8 cellular contexts compared by ENCODE assay signal in genomic region chr16:5490499-5490898, GRCh38.
DNase-seq lines count a peak whose midpoint lies in the region; ATAC-seq lines count a peak whose summit lies in the region.

No MANE protein-coding gene starts in this region.

- no peak overlapping the region for H3K27ac Mint-ChIP-seq in activated naive CD8-positive, alpha-beta T cell treated with anti-CD3 and anti-CD28 coated beads, Interleukin-2, amount 50 U/mL, for 24 hours
- H3K27ac Mint-ChIP-seq in activated T-helper 1 cell treated with anti-CD3 and anti-CD28 coated beads, Interleukin-12 subunit alpha, Interleukin-12 subunit beta, Interleukin-2, Interleukin-4 antibody, amounts not matched to agents 30 ng/mL and 10 ng/mL and 1 ng/mL, durations not matched to agents 14 hours and 24 hours and 36 hours, result no peak overlapping the region

- H3K4me3 Mint-ChIP-seq in activated naive CD8-positive, alpha-beta T cell treated with anti-CD3 and anti-CD28 coated beads, Interleukin-2, amount 50 U/mL, for 24 hours, result no peak overlapping the region
- H3K4me3 Mint-ChIP-seq in activated T-helper 1 cell treated with anti-CD3 and anti-CD28 coated beads, Interleukin-12 subunit alpha, Interleukin-12 subunit beta, Interleukin-2, Interleukin-4 antibody, amounts not matched to agents 30 ng/mL and 10 ng/mL and 1 ng/mL, durations not matched to agents 14 hours and 24 hours and 36 hours, result no peak overlapping the region

- H3K36me3 Mint-ChIP-seq in activated naive CD8-positive, alpha-beta T cell treated with anti-CD3 and anti-CD28 coated beads, Interleukin-2, amount 50 U/mL, for 24 hours (ENCODE audit: low read depth), result no peaks in the 10 kb centered on the region
- H3K36me3 Mint-ChIP-seq in activated T-helper 1 cell treated with anti-CD3 and anti-CD28 coated beads, Interleukin-12 subunit alpha, Interleukin-12 subunit beta, Interleukin-2, Interleukin-4 antibody, amounts not matched to agents 30 ng/mL and 10 ng/mL and 1 ng/mL, durations not matched to agents 14 hours and 24 hours and 36 hours (ENCODE audit: low read depth), result no peaks in the 10 kb centered on the region

- ATAC-seq in activated naive CD8-positive, alpha-beta T cell treated with anti-CD3 and anti-CD28 coated beads, Interleukin-2, amount 50 U/mL, for 24 hours, result no peak

- H3K9me3 Mint-ChIP-seq in activated naive CD8-positive, alpha-beta T cell treated with anti-CD3 and anti-CD28 coated beads, Interleukin-2, amount 50 U/mL, for 24 hours, result no peaks in the 10 kb centered on the region
- H3K9me3 Mint-ChIP-seq in activated T-helper 1 cell treated with anti-CD3 and anti-CD28 coated beads, Interleukin-12 subunit alpha, Interleukin-12 subunit beta, Interleukin-2, Interleukin-4 antibody, amounts not matched to agents 30 ng/mL and 10 ng/mL and 1 ng/mL, durations not matched to agents 14 hours and 24 hours and 36 hours, result no peaks in the 10 kb centered on the region

- intact Hi-C loops in activated T-helper 1 cell treated with anti-CD3 and anti-CD28 coated beads, Interleukin-12 subunit alpha, Interleukin-12 subunit beta, Interleukin-2, Interleukin-4 antibody, amounts not matched to agents 30 ng/mL and 10 ng/mL and 1 ng/mL, durations not matched to agents 14 hours and 24 hours and 36 hours (cut with micrococcal nuclease), result loop anchor here (5.0 kb wide), 1 partner anchor 253 kb away; no protein-coding TSS in a partner anchor

- DNase-seq in activated CD4-positive, CD25-positive, alpha-beta regulatory T cell treated with anti-CD3 and anti-CD28 coated beads, Interleukin-2, amount 50 U/mL, for 72 hours, result peak; percentile 30
- DNase-seq in activated CD4-positive, CD25-positive, alpha-beta regulatory T cell (lab: John Stamatoyannopoulos, UW), result no peak
- peak; percentile 28 for DNase-seq in Jurkat, Clone E6-1 (ENCODE audit: low read depth, low spot score)
- peak; percentile 34 for DNase-seq in activated naive CD8-positive, alpha-beta T cell treated with anti-CD3 and anti-CD28 coated beads, Interleukin-2, amount 50 U/mL, for 24 hours
- DNase-seq in medulla oblongata (ENCODE audit: extremely low spot score) (peak; percentile 64), SHP77 (lab: John Stamatoyannopoulos, UW) (no peak), activated gamma-delta T cell (lab: John Stamatoyannopoulos, UW) (no peak)
- DNase-seq in activated T-helper 1 cell treated with anti-CD3 and anti-CD28 coated beads, Interleukin-12 subunit alpha, Interleukin-12 subunit beta, Interleukin-2, Interleukin-4 antibody, amounts not matched to agents 30 ng/mL and 10 ng/mL and 1 ng/mL, durations not matched to agents 14 hours and 24 hours and 36 hours (ENCODE audit: low spot score), result no peak

- H3K4me3 ChIP-seq in Jurkat, Clone E6-1 (ENCODE audit: low read length), result no peak overlapping the region

- no peaks in the 10 kb centered on the region for H3K4me1 Mint-ChIP-seq in activated naive CD8-positive, alpha-beta T cell treated with anti-CD3 and anti-CD28 coated beads, Interleukin-2, amount 50 U/mL, for 24 hours
- no peaks in the 10 kb centered on the region for H3K4me1 Mint-ChIP-seq in activated T-helper 1 cell treated with anti-CD3 and anti-CD28 coated beads, Interleukin-12 subunit alpha, Interleukin-12 subunit beta, Interleukin-2, Interleukin-4 antibody, amounts not matched to agents 30 ng/mL and 10 ng/mL and 1 ng/mL, durations not matched to agents 14 hours and 24 hours and 36 hours (ENCODE audit: low read depth)

- H3K27me3 Mint-ChIP-seq in activated naive CD8-positive, alpha-beta T cell treated with anti-CD3 and anti-CD28 coated beads, Interleukin-2, amount 50 U/mL, for 24 hours, result no peaks in the 10 kb centered on the region
- no peaks in the 10 kb centered on the region for H3K27me3 Mint-ChIP-seq in activated T-helper 1 cell treated with anti-CD3 and anti-CD28 coated beads, Interleukin-12 subunit alpha, Interleukin-12 subunit beta, Interleukin-2, Interleukin-4 antibody, amounts not matched to agents 30 ng/mL and 10 ng/mL and 1 ng/mL, durations not matched to agents 14 hours and 24 hours and 36 hours (ENCODE audit: insufficient read depth)

Comparison
In these comparisons a context has a peak if more than half of its experiments do, and no peak if none do; other contexts are left out.
1. DNase-seq: peak in activated CD4-positive, CD25-positive, alpha-beta regulatory T cell treated with anti-CD3 and anti-CD28 coated beads, Interleukin-2, amount 50 U/mL, for 72 hours (single experiment), Jurkat, Clone E6-1 (single experiment), activated naive CD8-positive, alpha-beta T cell treated with anti-CD3 and anti-CD28 coated beads, Interleukin-2, amount 50 U/mL, for 24 hours (single experiment) and medulla oblongata (single experiment); none in activated CD4-positive, CD25-positive, alpha-beta regulatory T cell (0 of 4), SHP77 (0 of 2), activated T-helper 1 cell treated with anti-CD3 and anti-CD28 coated beads, Interleukin-12 subunit alpha, Interleukin-12 subunit beta, Interleukin-2, Interleukin-4 antibody, amounts not matched to agents 30 ng/mL and 10 ng/mL and 1 ng/mL, durations not matched to agents 14 hours and 24 hours and 36 hours (single experiment) and activated gamma-delta T cell (single experiment).